In genomic region chr20:50249447-50250388, GRCh38 we compare ENCODE assay signal across 14 cellular contexts.
"Had no signal": no experiment of that assay in that cellular context is flagged by ENCODE, and none has a peak within 500 bp of the region (broad histone marks: within the 10 kb centered on the region; RNA-seq: fewer than 3 reads in every experiment).

No MANE protein-coding gene starts in this region.

- H3K9me3 Mint-ChIP-seq: activated B cell treated with CpG ODN at 0.5 μM for 24 hours; activated naive CD4-positive, alpha-beta T cell treated with anti-CD3 and anti-CD28 coated beads, Interleukin-2, amount 50 U/mL, for 24 hours; natural killer cell; stimulated activated naive CD8-positive, alpha-beta T cell treated with anti-CD3 and anti-CD28 coated beads, Interleukin-15, amount 100 ng/mL, for 72 hours had no signal

- H3K36me3 Mint-ChIP-seq: activated naive CD4-positive, alpha-beta T cell treated with anti-CD3 and anti-CD28 coated beads, Interleukin-2, amount 50 U/mL, for 24 hours; natural killer cell had no signal

- H3K27ac Mint-ChIP-seq: activated B cell treated with CpG ODN at 0.5 μM for 24 hours; activated naive CD4-positive, alpha-beta T cell treated with anti-CD3 and anti-CD28 coated beads, Interleukin-2, amount 50 U/mL, for 24 hours; natural killer cell had no signal

- H3K4me1 Mint-ChIP-seq: activated B cell treated with CpG ODN at 0.5 μM for 24 hours; activated naive CD4-positive, alpha-beta T cell treated with anti-CD3 and anti-CD28 coated beads, Interleukin-2, amount 50 U/mL, for 24 hours; natural killer cell had no signal

- H3K4me3 Mint-ChIP-seq: activated B cell treated with CpG ODN at 0.5 μM for 24 hours; activated naive CD4-positive, alpha-beta T cell treated with anti-CD3 and anti-CD28 coated beads, Interleukin-2, amount 50 U/mL, for 24 hours; natural killer cell; stimulated activated naive CD8-positive, alpha-beta T cell treated with anti-CD3 and anti-CD28 coated beads, Interleukin-15, amount 100 ng/mL, for 72 hours had no signal

- H3K27me3 Mint-ChIP-seq: stimulated activated naive CD8-positive, alpha-beta T cell treated with anti-CD3 and anti-CD28 coated beads, Interleukin-15, amount 100 ng/mL, for 72 hours had no signal

- DNase-seq: activated B cell treated with CpG ODN at 0.5 μM for 24 hours; activated effector memory CD4-positive, alpha-beta T cell treated with Interleukin-2 at 50 U/mL for 16 hours; lower lobe of right lung; natural killer cell; occipital lobe; sigmoid colon; stimulated activated CD4-positive, alpha-beta T cell treated with anti-CD3 and anti-CD28 coated beads, Interleukin-4, amount 100 ng/mL, for 1 hour; stimulated activated CD8-positive, alpha-beta memory T cell treated with anti-CD3 and anti-CD28 coated beads, Interleukin-4, amount 100 ng/mL, for 48 hours; stimulated activated naive CD8-positive, alpha-beta T cell treated with anti-CD3 and anti-CD28 coated beads, Interleukin-15, amount 100 ng/mL, for 72 hours; T-helper 2 cell; uterus had no signal

- H3K9me3 ChIP-seq: gastroesophageal sphincter, lower lobe of right lung, psoas muscle, sigmoid colon, uterus had no signal

- H3K27ac ChIP-seq: gastroesophageal sphincter, lower lobe of right lung, psoas muscle, sigmoid colon, uterus had no signal

- H3K36me3 ChIP-seq: gastroesophageal sphincter, lower lobe of right lung, sigmoid colon, uterus had no signal

- ATAC-seq: gastroesophageal sphincter; lower lobe of right lung; natural killer cell; stimulated activated naive CD8-positive, alpha-beta T cell treated with anti-CD3 and anti-CD28 coated beads, Interleukin-15, amount 100 ng/mL, for 72 hours had no signal

- H3K4me1 ChIP-seq: gastroesophageal sphincter, lower lobe of right lung, psoas muscle, sigmoid colon, uterus had no signal

- H3K4me3 ChIP-seq: gastroesophageal sphincter, lower lobe of right lung, psoas muscle, sigmoid colon, uterus had no signal

- H3K27me3 ChIP-seq: gastroesophageal sphincter, sigmoid colon, uterus had no signal
